29 cellular contexts compared by ENCODE assay signal in genomic region chr10:88253120-88253519, GRCh38.
"Had no signal": no experiment of that assay in that cellular context is flagged by ENCODE, and none has a peak within 500 bp of the region (broad histone marks: within the 10 kb centered on the region; RNA-seq: fewer than 3 reads in every experiment).

No MANE protein-coding gene starts in this region.

- ATAC-seq: left cardiac atrium, T-cell had no signal

- H3K4me3 ChIP-seq: colonic mucosa, dorsolateral prefrontal cortex, hepatocyte, sigmoid colon, suprapubic skin, tibial artery had no signal

- DNase-seq: activated CD4-positive, alpha-beta T cell treated with anti-CD3 and anti-CD28 coated beads for 4 hours; activated CD4-positive, alpha-beta T cell treated with anti-CD3 and anti-CD28 coated beads, Interleukin-2, amount 50 U/mL, for 4 hours; activated effector memory CD4-positive, alpha-beta T cell treated with Interleukin-2 at 50 U/mL for 16 hours; activated naive CD4-positive, alpha-beta T cell treated with Interleukin-2 at 50 U/mL for 16 hours; activated T-cell treated with anti-CD3 and anti-CD28 coated beads for 4 hours; anterior cingulate cortex; cerebellar nuclear complex; colonic mucosa; dorsolateral prefrontal cortex; effector memory CD4-positive, alpha-beta T cell; glutamatergic neuron; islet precursor cell; left cardiac atrium; mammary epithelial cell; naive B cell; nephron progenitor cell; retina; sigmoid colon; stimulated activated CD4-positive, alpha-beta T cell treated with anti-CD3 and anti-CD28 coated beads, Interleukin-15, amount 100 ng/mL, for 24 hours; stimulated activated CD4-positive, alpha-beta T cell treated with anti-CD3 and anti-CD28 coated beads, Interleukin-2, amount 100 ng/mL, for 24 hours; stimulated activated naive CD4-positive, alpha-beta T cell; T-cell; tibial artery had no signal

- H3K4me1 ChIP-seq: colonic mucosa had no signal

- H3K27me3 Mint-ChIP-seq: activated naive CD8-positive, alpha-beta T cell; naive B cell; progenitor cell of endocrine pancreas; T-cell had no signal

- H3K27ac Mint-ChIP-seq: activated naive CD8-positive, alpha-beta T cell; nephron progenitor cell; progenitor cell of endocrine pancreas; T-cell; T-helper 2 cell treated with Interferon-gamma antibody and Interleukin-4, amounts not matched to agents 5 μg/mL and 100 μg/mL, for 36 hours had no signal

- H3K9me3 Mint-ChIP-seq: nephron progenitor cell; T-helper 2 cell treated with Interferon-gamma antibody and Interleukin-4, amounts not matched to agents 5 μg/mL and 100 μg/mL, for 36 hours had no signal

- H3K4me3 Mint-ChIP-seq: activated naive CD8-positive, alpha-beta T cell; naive B cell; nephron progenitor cell; T-cell; T-helper 2 cell treated with Interferon-gamma antibody and Interleukin-4, amounts not matched to agents 5 μg/mL and 100 μg/mL, for 36 hours had no signal

- H3K79me2 ChIP-seq: hepatocyte had no signal

- H3K9me3 ChIP-seq: colonic mucosa, neutrophil, sigmoid colon, suprapubic skin, tibial artery had no signal

- H3K36me3 ChIP-seq: colonic mucosa, neutrophil, sigmoid colon, suprapubic skin, tibial artery had no signal

- H3K4me2 ChIP-seq: hepatocyte had no signal

- H2AFZ ChIP-seq: hepatocyte had no signal

- H3K36me3 Mint-ChIP-seq: activated naive CD8-positive, alpha-beta T cell; naive B cell; T-cell had no signal

- H3K27me3 ChIP-seq: colonic mucosa, dorsolateral prefrontal cortex, hepatocyte, neutrophil, sigmoid colon, suprapubic skin, tibial artery had no signal

- H3K27ac ChIP-seq: colonic mucosa, dorsolateral prefrontal cortex, hepatocyte, neutrophil, sigmoid colon, suprapubic skin had no signal
